Comparison of ENCODE assay signal across 10 cellular contexts in the genomic region with DNA sequence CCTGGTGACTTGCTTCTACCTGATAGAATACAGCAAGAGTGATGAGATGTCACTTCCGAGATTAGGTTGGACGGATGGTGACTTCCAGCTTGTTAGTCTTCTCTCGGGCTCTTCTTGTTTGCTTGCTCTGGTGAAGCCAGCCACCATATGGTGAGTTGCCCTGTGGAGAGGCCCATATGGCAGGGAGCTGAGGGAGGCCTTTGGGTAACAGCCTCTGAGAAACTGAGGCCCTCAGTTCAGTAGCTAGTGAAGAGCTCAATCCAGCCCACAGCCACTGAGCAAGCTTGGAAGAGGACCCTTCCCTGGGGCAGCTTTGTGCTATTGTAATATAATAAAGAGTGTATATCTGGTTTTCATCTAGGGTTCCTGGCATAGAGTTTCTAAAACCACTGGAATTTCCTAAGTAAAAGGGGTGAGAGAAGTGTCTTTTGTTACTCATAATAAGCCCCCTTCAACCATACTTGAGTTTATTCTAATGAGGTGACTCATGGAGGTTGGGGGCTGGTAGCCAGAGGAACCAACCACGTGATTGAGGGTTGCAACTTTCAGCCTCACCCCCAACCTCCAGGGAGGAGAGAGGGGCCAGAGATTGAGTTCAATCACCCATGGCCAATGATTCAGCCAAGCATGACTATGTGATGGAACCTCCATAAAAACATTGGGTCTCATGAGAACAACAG. TPM values are rescaled to one million over a fixed set of nuclear protein-coding genes. Genes with fewer than 3 reads are reported as not detected.
DNase-seq lines count a peak whose midpoint lies in the region; ATAC-seq and TF ChIP-seq lines count a peak whose summit lies in the region.
"Had no signal": no experiment of that assay in that cellular context is flagged by ENCODE, and none has a peak within 500 bp of the region (broad histone marks: within the 10 kb centered on the region; RNA-seq: fewer than 3 reads in every experiment).

No MANE protein-coding gene starts in this region.

- no TSS peak for BruUV-seq in PC-9 (replicated peaks; lab: Mats Ljungman, UMichigan)

- no peaks in the 10 kb centered on the region for H4K20me1 ChIP-seq in PC-9 (ENCODE audit: insufficient read depth)

- H3F3A ChIP-seq in PC-9 (ENCODE audit: insufficient read depth, low read depth): no peaks in the 10 kb centered on the region

- ATAC-seq in GM21717 (IDR thresholded peaks at IDR 0.05; ENCODE audit: unreplicated experiment) (no peak), HG02588 (IDR thresholded peaks at IDR 0.05; ENCODE audit: unreplicated experiment) (no peak)

- TF ChIP-seq CTCF in AG09309 (IDR thresholded peaks at IDR 0.05; ENCODE audit: control insufficient read depth, insufficient read depth, low read depth, low read length, missing control alignments) (no peak), PC-9 (conservative IDR thresholded peaks at IDR 0.05) (no peak)

- CTCF ChIA-PET in PC-9 (lab: Charles Lee): interaction anchor here (0.5 to 0.6 kb wide), 2 partner anchors 96 to 664 kb away, joined by 5 to 11 read pairs; no protein-coding TSS in a partner anchor

- no peaks in the 10 kb centered on the region for H3K9me2 ChIP-seq in PC-9 (ENCODE audit: insufficient read depth)

- no peak overlapping the region for H3K4me3 ChIP-seq in AG09309 (ENCODE audit: control insufficient read depth, low read depth, low read length)
- no peak overlapping the region for H3K4me3 ChIP-seq in PC-9

- H3K4me1 ChIP-seq in PC-9 (replicated peaks; ENCODE audit: insufficient read depth): 0 out of 2 replicates have a peak, but pooled peaks cover 5% of the 10 kb centered on the region

- peak; percentile 46 for DNase-seq in AG09309 (ENCODE audit: low read depth)
- DNase-seq in GM04504 (ENCODE audit: low read depth): peak; percentile 43
- peak; percentile 43 to 49 for DNase-seq in activated T-cell treated with anti-CD3 and anti-CD28 coated beads, Interleukin-2, amount 50 U/mL, for 48 hours
- DNase-seq in left kidney (ENCODE audit: low read depth, low spot score): peak; percentile 57
- no peak for DNase-seq in PC-9
- DNase-seq in NCI-H524 (lab: John Stamatoyannopoulos, UW): no peak
- DNase-seq: NCI-H345 had no signal

- POLR2A ChIA-PET in PC-9 (lab: Charles Lee; ENCODE audit: unreplicated experiment): interaction anchor here (0.6 kb wide), 1 partner anchor 580 kb away, joined by 5 read pairs; the partner anchor contains the start of gene PPP6R3

- H3K36me3 ChIP-seq in PC-9 (ENCODE audit: low read depth): no peaks in the 10 kb centered on the region

- intact Hi-C loops in PC-9 (cut with micrococcal nuclease; ENCODE audit: unreplicated experiment): loop anchor here (5.0 kb wide), 1 partner anchor 88 kb away; no protein-coding TSS in a partner anchor

- H3K9me3 ChIP-seq in PC-9 (ENCODE audit: insufficient read depth, low read depth): no peaks in the 10 kb centered on the region

- H3K27me3 ChIP-seq in PC-9 (ENCODE audit: insufficient read depth, low read depth): peaks cover 10% of the 10 kb centered on the region; the same call in 1 of the 2 replicates

- no peak overlapping the region for H3K27ac ChIP-seq in PC-9

- H3K79me2 ChIP-seq in PC-9 (ENCODE audit: low read depth): no peaks in the 10 kb centered on the region

- no peak overlapping the region for H2AFZ ChIP-seq in PC-9

- no peak overlapping the region for H3K4me2 ChIP-seq in PC-9

RNA-seq across cellular contexts. Expression of gene TPCN2, which starts 8.0 kb away (rescaled TPM):
- total RNA-seq in PC-9 (2021): 24.8 and 26.4 TPM in 2 replicates

RNA-seq across cellular contexts. Expression of gene MRGPRF, which starts 27.7 kb away (rescaled TPM):
- 0.35 and 0.50 TPM in 2 replicates for total RNA-seq in PC-9 (2021)

RNA-seq across cellular contexts. Expression of gene MRGPRD, which starts 59.9 kb away (rescaled TPM):
- not detected in 2 replicates for total RNA-seq in PC-9 (2021)
- total RNA-seq: progenitor cell of endocrine pancreas had no signal

Comparison
In these comparisons a context has a peak if more than half of its experiments do, and no peak if none do; other contexts are left out.
1. DNase-seq: peak in AG09309 (single experiment), GM04504 (single experiment), activated T-cell treated with anti-CD3 and anti-CD28 coated beads, Interleukin-2, amount 50 U/mL, for 48 hours (2 of 2) and left kidney (single experiment); none in PC-9 (0 of 2) and NCI-H524 (0 of 2).